1 cellular context compared by ENCODE assay signal in the genomic region with DNA sequence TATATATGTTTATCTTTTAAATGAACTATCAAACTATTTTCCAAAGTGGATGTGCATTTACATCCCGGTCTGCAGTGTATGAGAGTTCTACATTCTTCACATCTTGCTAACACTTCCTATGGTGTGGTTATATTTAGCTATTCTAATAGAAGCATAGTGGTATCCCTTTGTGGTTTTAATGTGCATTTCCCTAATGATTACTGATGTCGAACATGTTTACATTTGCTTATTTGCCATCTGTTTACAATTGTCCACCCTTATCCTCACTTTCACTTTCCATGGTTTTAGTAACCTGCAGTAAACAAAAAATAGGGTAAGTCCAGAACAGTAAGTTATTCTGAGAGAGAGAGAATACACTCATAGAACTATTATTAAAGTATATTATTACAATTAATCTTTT.
TF ChIP-seq lines count a peak whose summit lies in the region.

No MANE protein-coding gene starts in this region.

TF ChIP-seq in SK-N-SH treated with all-trans-retinoic acid at 6 μM for 48 hours, 23 proteins besides CTCF, POLR2A, EP300 and RAD21 (continued from another document):
- no peak for TF ChIP-seq TCF4 (CRISPR knock-in tag; IDR thresholded peaks at IDR 0.05; ENCODE audit: borderline replicate concordance)
